Comparison of ENCODE assay signal across 8 cellular contexts in genomic region chr14:99272669-99273024, GRCh38. TPM values are rescaled to one million over a fixed set of nuclear protein-coding genes. Genes with fewer than 3 reads are reported as not detected.
A peak's percentile ranks its signal among the peaks of the same experiment; 100 is the strongest.
DNase-seq lines count a peak whose midpoint lies in the region; ATAC-seq and TF ChIP-seq lines count a peak whose summit lies in the region.

No MANE protein-coding gene starts in this region.

- peak overlapping the region; percentile 93 for H3K27ac ChIP-seq in A673 (ENCODE audit: low read depth, low read length, poor library complexity, severe bottlenecking)
- peak overlapping the region; percentile 78; the same call in 1 of the 2 replicates for H3K27ac ChIP-seq in GM23338 (ENCODE audit: low read depth)
- no peak overlapping the region for H3K27ac ChIP-seq in lower lobe of right lung

- no peaks in the 10 kb centered on the region for H3K9me2 ChIP-seq in GM23338 (ENCODE audit: insufficient read depth)

- H3K9me3 ChIP-seq in A673 (ENCODE audit: low read depth, low read length, poor library complexity, severe bottlenecking) (no peaks in the 10 kb centered on the region), lower lobe of right lung (no peaks in the 10 kb centered on the region)

- H3K36me3 Mint-ChIP-seq in GM23338 (ENCODE audit: low read depth) = no peaks in the 10 kb centered on the region; the same call in 2 of the 3 replicates
- peaks cover 23% of the 10 kb centered on the region for H3K36me3 Mint-ChIP-seq in activated naive CD8-positive, alpha-beta T cell treated with anti-CD3 and anti-CD28 coated beads, Interleukin-2, amount 10 ng/mL, durations not matched to agents 7 days and 5 days

- peaks cover 9% of the 10 kb centered on the region; the same call in 1 of the 2 replicates for H3F3A ChIP-seq in GM23338 (replicated peaks; ENCODE audit: low read depth)

- H4K20me1 ChIP-seq in GM23338 (replicated peaks; ENCODE audit: insufficient read depth) = no peaks in the 10 kb centered on the region

- no peak for TF ChIP-seq CTCF in A673 (conservative IDR thresholded peaks at IDR 0.05; ENCODE audit: low read depth, low read length)
- no peak for TF ChIP-seq CTCF in GM23338 (conservative IDR thresholded peaks at IDR 0.05; ENCODE audit: low read depth in 2 of 2)
- no peak for TF ChIP-seq CTCF in lower lobe of right lung (IDR thresholded peaks at IDR 0.05)

- DNase-seq in A673 (ENCODE audit: low spot score) (no peak), GM23338 (ENCODE audit: low spot score) (no peak), lower lobe of right lung (no peak), CD1c-positive myeloid dendritic cell (ENCODE audit: extremely low spot score) (no peak), A172 (ENCODE audit: low spot score) (no peak), germinal center (ENCODE audit: low spot score) (no peak), kidney glomerular epithelial cell (lab: John Stamatoyannopoulos, UW) (no peak)
- DNase-seq in activated naive CD8-positive, alpha-beta T cell treated with anti-CD3 and anti-CD28 coated beads, Interleukin-2, amount 10 ng/mL, durations not matched to agents 7 days and 5 days = no peak

- peak overlapping the region; percentile 91 for H3K4me3 Mint-ChIP-seq in GM23338
- H3K4me3 Mint-ChIP-seq in activated naive CD8-positive, alpha-beta T cell treated with anti-CD3 and anti-CD28 coated beads, Interleukin-2, amount 10 ng/mL, durations not matched to agents 7 days and 5 days = peak overlapping the region; percentile 98

- H3K4me2 ChIP-seq in GM23338 = peak overlapping the region; percentile 88

- no peak for ATAC-seq in GM23338
- ATAC-seq in activated naive CD8-positive, alpha-beta T cell treated with anti-CD3 and anti-CD28 coated beads, Interleukin-2, amount 10 ng/mL, durations not matched to agents 7 days and 5 days (ENCODE audit: low read depth) = no peak
- ATAC-seq in lower lobe of right lung = no peak

- peaks cover 3% of the 10 kb centered on the region; the same call in 2 of the 3 replicates for H3K9me3 Mint-ChIP-seq in GM23338
- H3K9me3 Mint-ChIP-seq in activated naive CD8-positive, alpha-beta T cell treated with anti-CD3 and anti-CD28 coated beads, Interleukin-2, amount 10 ng/mL, durations not matched to agents 7 days and 5 days = no peaks in the 10 kb centered on the region

- CTCF ChIA-PET in A673 (lab: Charles Lee) = no interaction called here

- H3K27me3 ChIP-seq in A673 (replicated peaks; ENCODE audit: insufficient read depth, low read depth, low read length, poor library complexity) = no peaks in the 10 kb centered on the region
- H3K27me3 ChIP-seq in GM23338 (ENCODE audit: insufficient read depth) = peaks cover 4% of the 10 kb centered on the region; the same call in 1 of the 2 replicates
- peaks cover 79% of the 10 kb centered on the region for H3K27me3 ChIP-seq in lower lobe of right lung (ENCODE audit: low read depth)

- POLR2A ChIA-PET in A673 (lab: Charles Lee; ENCODE audit: low non-redundant PET) = interaction anchor here (0.7 kb wide), 1 partner anchor 1782 kb away, joined by 4 read pairs; no protein-coding TSS in a partner anchor
- POLR2A ChIA-PET in activated naive CD8-positive, alpha-beta T cell treated with anti-CD3 and anti-CD28 coated beads, Interleukin-2, amount 10 ng/mL, durations not matched to agents 7 days and 5 days (lab: Charles Lee) = interaction anchor here (0.7 to 16.1 kb wide), 20 partner anchors 11 to 1569 kb away, joined by 3 to 796 read pairs (median 4); partner anchors contain the start of genes CCNK and SETD3

- H3K79me2 ChIP-seq in GM23338 (replicated peaks; ENCODE audit: insufficient read depth) = peaks cover 31% of the 10 kb centered on the region

- H3K4me3 ChIP-seq in A673 (ENCODE audit: low read depth, low read length, poor library complexity, severe bottlenecking) (peak overlapping the region; percentile 85), GM23338 (peak overlapping the region; percentile 79), lower lobe of right lung (peak overlapping the region; percentile 54)

- peak overlapping the region; percentile 90 for H2AFZ ChIP-seq in GM23338

- BruUV-seq in A673 (replicated peaks; lab: Mats Ljungman, UMichigan) = no TSS peak

- peak overlapping the region; percentile 88 for H3K27ac Mint-ChIP-seq in GM23338
- peak overlapping the region; percentile 99 for H3K27ac Mint-ChIP-seq in activated naive CD8-positive, alpha-beta T cell treated with anti-CD3 and anti-CD28 coated beads, Interleukin-2, amount 10 ng/mL, durations not matched to agents 7 days and 5 days

- peaks cover 38% of the 10 kb centered on the region for H3K4me1 ChIP-seq in A673 (ENCODE audit: insufficient read depth, low read length, poor library complexity, severe bottlenecking)
- H3K4me1 ChIP-seq in GM23338 (ENCODE audit: insufficient read depth) = peaks cover 45% of the 10 kb centered on the region
- peaks cover 36% of the 10 kb centered on the region for H3K4me1 ChIP-seq in lower lobe of right lung

- H3K4me1 Mint-ChIP-seq in GM23338 = peaks cover 32% of the 10 kb centered on the region
- peaks cover 26% of the 10 kb centered on the region for H3K4me1 Mint-ChIP-seq in activated naive CD8-positive, alpha-beta T cell treated with anti-CD3 and anti-CD28 coated beads, Interleukin-2, amount 10 ng/mL, durations not matched to agents 7 days and 5 days

- H3K36me3 ChIP-seq in A673 (ENCODE audit: insufficient read depth, low read length, poor library complexity, severe bottlenecking) (no peaks in the 10 kb centered on the region), GM23338 (ENCODE audit: insufficient read depth) (no peaks in the 10 kb centered on the region), lower lobe of right lung (no peaks in the 10 kb centered on the region)

- intact Hi-C loops in A673 (cut with micrococcal nuclease; ENCODE audit: unreplicated experiment) = loop anchor here (5.0 kb wide), 3 partner anchors 775 to 1860 kb away; no protein-coding TSS in a partner anchor
- intact Hi-C loops in lower lobe of right lung (cut with DNase I) = no loop called here

- peaks cover 29% of the 10 kb centered on the region for H3K27me3 Mint-ChIP-seq in GM23338 (ENCODE audit: insufficient read depth, low read depth, poor library complexity)
- peaks cover 19% of the 10 kb centered on the region for H3K27me3 Mint-ChIP-seq in activated naive CD8-positive, alpha-beta T cell treated with anti-CD3 and anti-CD28 coated beads, Interleukin-2, amount 10 ng/mL, durations not matched to agents 7 days and 5 days

TF ChIP-seq in GM23338, 12 proteins besides CTCF, POLR2A, EP300 and RAD21 (continues in another document):
- TF ChIP-seq CREB1 (CRISPR knock-in tag; IDR thresholded peaks at IDR 0.05; ENCODE audit: low read depth) (no peak), ZNF331 (CRISPR knock-in tag; IDR thresholded peaks at IDR 0.05; ENCODE audit: low read depth) (no peak), ZNF114 (CRISPR knock-in tag; IDR thresholded peaks at IDR 0.05) (no peak), EZH2phosphoT487 (IDR thresholded peaks at IDR 0.05; ENCODE audit: unreplicated experiment) (no peak), POLR2AphosphoS5 (IDR thresholded peaks at IDR 0.05; ENCODE audit: low read depth) (no peak), REST (IDR thresholded peaks at IDR 0.05; ENCODE audit: unreplicated experiment) (no peak), STAT1 (IDR thresholded peaks at IDR 0.05; ENCODE audit: unreplicated experiment) (no peak), EZH2 (IDR thresholded peaks at IDR 0.05; ENCODE audit: low read depth, unreplicated experiment) (no peak), ETS1 (IDR thresholded peaks at IDR 0.05) (no peak), NANOG (IDR thresholded peaks at IDR 0.05; ENCODE audit: borderline replicate concordance) (no peak), JUNB (IDR thresholded peaks at IDR 0.05; ENCODE audit: unreplicated experiment) (no peak)

RNA-seq across cellular contexts. Expression of gene BCL11B, which starts 0.7 kb away (rescaled TPM):
- total RNA-seq in A673 (2021) (80.6 and 81.3 TPM in 2 replicates), lower lobe of right lung (2.3 TPM)
- 5.6 and 6.7 TPM in 2 replicates for total RNA-seq in GM23338 (2014; rRNA removed; shearing (Covaris generic))
- 2.4 and 2.7 TPM in 2 replicates for polyA plus RNA-seq in GM23338 (2016; fragmentation: Nextera tagmentation; extraction: Ambion mirVana)
- total RNA-seq in activated naive CD8-positive, alpha-beta T cell treated with anti-CD3 and anti-CD28 coated beads, Interleukin-2, amount 10 ng/mL, durations not matched to agents 7 days and 5 days = 100 to 1,000 TPM in 1 of 2 experiments, 10 to 100 TPM in 1; 99.5 to 104 TPM
- total RNA-seq in A172 (2014; rRNA removed; shearing (Covaris generic)) = 0.02 TPM in 2 replicates

Comparison
In these comparisons a context has a peak if more than half of its experiments do, and no peak if none do; other contexts are left out.
1. RNA of gene BCL11B, which starts 0.7 kb away (total RNA-seq): 99.5 to 104 TPM in activated naive CD8-positive, alpha-beta T cell treated with anti-CD3 and anti-CD28 coated beads, Interleukin-2, amount 10 ng/mL, durations not matched to agents 7 days and 5 days and 80.6 to 81.3 TPM in A673; 5.6 to 6.7 TPM in GM23338, 2.3 TPM in lower lobe of right lung (single experiment) and 0.02 TPM in A172; every median in the first group is over 10 times any median in the second.
2. Peak in every context shown above with its lines, with median percentiles within 50 percentile points of each other: H3K4me3 ChIP-seq.